In genomic region chr7:138961159-138961558, GRCh38 we compare ENCODE assay signal across 16 cellular contexts. TPM values are rescaled to one million over a fixed set of nuclear protein-coding genes. Genes with fewer than 3 reads are reported as not detected.
DNase-seq lines count a peak whose midpoint lies in the region; ATAC-seq and TF ChIP-seq lines count a peak whose summit lies in the region.
"Had no signal": no experiment of that assay in that cellular context is flagged by ENCODE, and none has a peak within 500 bp of the region (broad histone marks: within the 10 kb centered on the region; RNA-seq: fewer than 3 reads in every experiment).

No MANE protein-coding gene starts in this region.

- peaks cover 15% of the 10 kb centered on the region for H4K20me1 ChIP-seq in GM23338 (replicated peaks; ENCODE audit: insufficient read depth)

- H3K27ac ChIP-seq in GM23338 (ENCODE audit: low read depth) (no peak overlapping the region), prostate gland (peak overlapping the region; percentile 13 to 50), gastroesophageal sphincter (no peak overlapping the region)
- H3K27ac ChIP-seq: brain microvascular endothelial cell, vagina had no signal

- H3K36me3 ChIP-seq in GM23338 (ENCODE audit: insufficient read depth) (no peaks in the 10 kb centered on the region), prostate gland (no peaks in the 10 kb centered on the region), gastroesophageal sphincter (no peaks in the 10 kb centered on the region)
- H3K36me3 ChIP-seq: brain microvascular endothelial cell, vagina had no signal

- H3K4me1 ChIP-seq in GM23338 (ENCODE audit: insufficient read depth) (peaks cover 12% of the 10 kb centered on the region; the same call in 1 of the 2 replicates), prostate gland (replicated peaks) (no peaks in the 10 kb centered on the region), gastroesophageal sphincter (peaks cover 0 to 7% (median 0%) of the 10 kb centered on the region in 3 donors)
- H3K4me1 ChIP-seq: vagina had no signal

- 21% methylated on average over 8 of the region's 8 CpGs for WGBS in prostate gland
- 45 to 56% methylated on average over 6 of the region's 8 CpGs for WGBS in gastroesophageal sphincter (ENCODE audit: low coverage in 1 of 2), 2 donors

- no peaks in the 10 kb centered on the region for H3K27me3 ChIP-seq in GM23338 (ENCODE audit: insufficient read depth)
- H3K27me3 ChIP-seq in prostate gland (replicated peaks; ENCODE audit: insufficient read depth): no peaks in the 10 kb centered on the region
- no peaks in the 10 kb centered on the region for H3K27me3 ChIP-seq in gastroesophageal sphincter
- H3K27me3 ChIP-seq: brain microvascular endothelial cell, vagina had no signal

- no peaks in the 10 kb centered on the region for H3K9me2 ChIP-seq in GM23338 (ENCODE audit: insufficient read depth)

- DNase-seq in GM23338 (ENCODE audit: low spot score): no peak
- DNase-seq in astrocyte of the hippocampus (ENCODE audit: low read depth, low spot score): peak; percentile 48
- no peak for DNase-seq in left ventricle myocardium superior
- DNase-seq in prostate gland (ENCODE audit: low spot score): peak; percentile 18
- DNase-seq in activated naive CD8-positive, alpha-beta T cell treated with anti-CD3 and anti-CD28 coated beads, Interleukin-2, amount 50 U/mL, for 24 hours: no peak
- DNase-seq in putamen (ENCODE audit: low spot score): no peak
- DNase-seq in T-helper 2 cell treated with Interferon-gamma antibody and Interleukin-4, amounts not matched to agents 5 μg/mL and 100 μg/mL, for 36 hours (ENCODE audit: low spot score): no peak
- DNase-seq: activated CD8-positive, alpha-beta memory T cell treated with anti-CD3 and anti-CD28 coated beads for 24 hours; activated gamma-delta T cell; brain microvascular endothelial cell; Karpas-422; natural killer cell; NCI-H1436 treated with DMSO at 0.1 percent for 48 hours; NCI-H524 had no signal

- H3K4me2 ChIP-seq in GM23338: no peak overlapping the region

- H2AFZ ChIP-seq in GM23338: no peak overlapping the region

- ATAC-seq in GM23338 (peak; percentile 60), left ventricle myocardium superior (peak; percentile 34), gastroesophageal sphincter (no peak)
- no peak for ATAC-seq in activated naive CD8-positive, alpha-beta T cell treated with anti-CD3 and anti-CD28 coated beads, Interleukin-2, amount 50 U/mL, for 24 hours
- ATAC-seq: natural killer cell had no signal

- intact Hi-C loops in left ventricle myocardium superior (cut with micrococcal nuclease): no loop called here
- intact Hi-C loops in prostate gland (cut with DNase I): no loop called here

- H3K36me3 Mint-ChIP-seq in GM23338 (ENCODE audit: low read depth): no peaks in the 10 kb centered on the region; the same call in 1 of the 3 replicates
- no peaks in the 10 kb centered on the region for H3K36me3 Mint-ChIP-seq in activated naive CD8-positive, alpha-beta T cell treated with anti-CD3 and anti-CD28 coated beads, Interleukin-2, amount 50 U/mL, for 24 hours (ENCODE audit: low read depth)
- no peaks in the 10 kb centered on the region for H3K36me3 Mint-ChIP-seq in T-helper 2 cell treated with Interferon-gamma antibody and Interleukin-4, amounts not matched to agents 5 μg/mL and 100 μg/mL, for 36 hours (ENCODE audit: low read depth)
- H3K36me3 Mint-ChIP-seq: natural killer cell had no signal

- TF ChIP-seq POLR2A in prostate gland (IDR thresholded peaks at IDR 0.05) (no peak), gastroesophageal sphincter (IDR thresholded peaks at IDR 0.05) (no peak)

- H3K79me2 ChIP-seq in GM23338 (replicated peaks; ENCODE audit: insufficient read depth): peaks cover 88% of the 10 kb centered on the region

- no peak for TF ChIP-seq EP300 in gastroesophageal sphincter (IDR thresholded peaks at IDR 0.05)

- H3K9me3 ChIP-seq in prostate gland (no peaks in the 10 kb centered on the region), gastroesophageal sphincter (no peaks in the 10 kb centered on the region)
- H3K9me3 ChIP-seq: vagina had no signal

- H3F3A ChIP-seq in GM23338 (replicated peaks; ENCODE audit: low read depth): no peaks in the 10 kb centered on the region

- peaks cover 35% of the 10 kb centered on the region for H3K4me1 Mint-ChIP-seq in GM23338
- peaks cover 2% of the 10 kb centered on the region for H3K4me1 Mint-ChIP-seq in activated naive CD8-positive, alpha-beta T cell treated with anti-CD3 and anti-CD28 coated beads, Interleukin-2, amount 50 U/mL, for 24 hours
- peaks cover 9% of the 10 kb centered on the region for H3K4me1 Mint-ChIP-seq in T-helper 2 cell treated with Interferon-gamma antibody and Interleukin-4, amounts not matched to agents 5 μg/mL and 100 μg/mL, for 36 hours (ENCODE audit: low read depth)
- H3K4me1 Mint-ChIP-seq: natural killer cell had no signal

- H3K4me3 ChIP-seq in GM23338: no peak overlapping the region
- no peak overlapping the region for H3K4me3 ChIP-seq in prostate gland
- no peak overlapping the region for H3K4me3 ChIP-seq in gastroesophageal sphincter
- H3K4me3 ChIP-seq: vagina had no signal

- peaks cover 9% of the 10 kb centered on the region for H3K27me3 Mint-ChIP-seq in GM23338 (ENCODE audit: insufficient read depth, low read depth, poor library complexity)
- peaks cover 3% of the 10 kb centered on the region for H3K27me3 Mint-ChIP-seq in activated naive CD8-positive, alpha-beta T cell treated with anti-CD3 and anti-CD28 coated beads, Interleukin-2, amount 50 U/mL, for 24 hours
- peaks cover 18% of the 10 kb centered on the region for H3K27me3 Mint-ChIP-seq in T-helper 2 cell treated with Interferon-gamma antibody and Interleukin-4, amounts not matched to agents 5 μg/mL and 100 μg/mL, for 36 hours (ENCODE audit: low read depth)

- H3K27ac Mint-ChIP-seq in GM23338: no peak overlapping the region
- H3K27ac Mint-ChIP-seq in activated naive CD8-positive, alpha-beta T cell treated with anti-CD3 and anti-CD28 coated beads, Interleukin-2, amount 50 U/mL, for 24 hours: no peak overlapping the region
- no peak overlapping the region for H3K27ac Mint-ChIP-seq in T-helper 2 cell treated with Interferon-gamma antibody and Interleukin-4, amounts not matched to agents 5 μg/mL and 100 μg/mL, for 36 hours
- H3K27ac Mint-ChIP-seq: natural killer cell had no signal

- H3K9me3 Mint-ChIP-seq in GM23338: no peaks in the 10 kb centered on the region
- peaks cover 4% of the 10 kb centered on the region for H3K9me3 Mint-ChIP-seq in activated naive CD8-positive, alpha-beta T cell treated with anti-CD3 and anti-CD28 coated beads, Interleukin-2, amount 50 U/mL, for 24 hours
- peaks cover 6% of the 10 kb centered on the region for H3K9me3 Mint-ChIP-seq in T-helper 2 cell treated with Interferon-gamma antibody and Interleukin-4, amounts not matched to agents 5 μg/mL and 100 μg/mL, for 36 hours
- H3K9me3 Mint-ChIP-seq: natural killer cell had no signal

- H3K4me3 Mint-ChIP-seq in GM23338: no peak overlapping the region
- H3K4me3 Mint-ChIP-seq in activated naive CD8-positive, alpha-beta T cell treated with anti-CD3 and anti-CD28 coated beads, Interleukin-2, amount 50 U/mL, for 24 hours: no peak overlapping the region
- H3K4me3 Mint-ChIP-seq in T-helper 2 cell treated with Interferon-gamma antibody and Interleukin-4, amounts not matched to agents 5 μg/mL and 100 μg/mL, for 36 hours: no peak overlapping the region
- H3K4me3 Mint-ChIP-seq: natural killer cell had no signal

- no peak for TF ChIP-seq CTCF in GM23338 (conservative IDR thresholded peaks at IDR 0.05; ENCODE audit: low read depth in 2 of 2)
- no peak for TF ChIP-seq CTCF in prostate gland (IDR thresholded peaks at IDR 0.05)
- no peak for TF ChIP-seq CTCF in gastroesophageal sphincter (IDR thresholded peaks at IDR 0.05)

TF ChIP-seq in GM23338, 12 proteins besides CTCF, POLR2A, EP300 and RAD21 (continues in another document):
- TF ChIP-seq EZH2phosphoT487 (IDR thresholded peaks at IDR 0.05; ENCODE audit: unreplicated experiment): no peak
- TF ChIP-seq ZNF331 (CRISPR knock-in tag; IDR thresholded peaks at IDR 0.05; ENCODE audit: low read depth): no peak
- TF ChIP-seq CREB1 (CRISPR knock-in tag; IDR thresholded peaks at IDR 0.05; ENCODE audit: low read depth): no peak
- TF ChIP-seq EZH2 (IDR thresholded peaks at IDR 0.05; ENCODE audit: low read depth, unreplicated experiment): no peak

RNA-seq across cellular contexts. Expression of gene KIAA1549, which starts 20.0 kb away (rescaled TPM):
- 11.6 and 13.5 TPM in 2 replicates for total RNA-seq in GM23338 (2014; rRNA removed; shearing (Covaris generic))
- polyA plus RNA-seq in GM23338 (2016; fragmentation: Nextera tagmentation; extraction: Ambion mirVana): 3.6 TPM in 2 replicates
- total RNA-seq in left ventricle myocardium superior: 2.5 TPM
- 1 to 10 TPM; 3.7 to 8.8 TPM for total RNA-seq in prostate gland
- total RNA-seq in gastroesophageal sphincter: 1 to 10 TPM in 3 of 4 donors, under 1 TPM in 1; 0.93 to 3.8 (median 2.0) TPM

Comparison
In these comparisons a context has a peak if more than half of its experiments do, and no peak if none do; other contexts are left out.
1. ATAC-seq: peak in GM23338 (single experiment) and left ventricle myocardium superior (single experiment); none in activated naive CD8-positive, alpha-beta T cell treated with anti-CD3 and anti-CD28 coated beads, Interleukin-2, amount 50 U/mL, for 24 hours (single experiment) and gastroesophageal sphincter (single experiment).
2. DNase-seq: peak in astrocyte of the hippocampus (single experiment) and prostate gland (single experiment); none in GM23338 (single experiment), left ventricle myocardium superior (single experiment), activated naive CD8-positive, alpha-beta T cell treated with anti-CD3 and anti-CD28 coated beads, Interleukin-2, amount 50 U/mL, for 24 hours (single experiment), putamen (single experiment) and T-helper 2 cell treated with Interferon-gamma antibody and Interleukin-4, amounts not matched to agents 5 μg/mL and 100 μg/mL, for 36 hours (single experiment).
3. H3K27ac ChIP-seq: peak in prostate gland (2 of 2); none in GM23338 (single experiment) and gastroesophageal sphincter (0 of 4).